In the genomic region with DNA sequence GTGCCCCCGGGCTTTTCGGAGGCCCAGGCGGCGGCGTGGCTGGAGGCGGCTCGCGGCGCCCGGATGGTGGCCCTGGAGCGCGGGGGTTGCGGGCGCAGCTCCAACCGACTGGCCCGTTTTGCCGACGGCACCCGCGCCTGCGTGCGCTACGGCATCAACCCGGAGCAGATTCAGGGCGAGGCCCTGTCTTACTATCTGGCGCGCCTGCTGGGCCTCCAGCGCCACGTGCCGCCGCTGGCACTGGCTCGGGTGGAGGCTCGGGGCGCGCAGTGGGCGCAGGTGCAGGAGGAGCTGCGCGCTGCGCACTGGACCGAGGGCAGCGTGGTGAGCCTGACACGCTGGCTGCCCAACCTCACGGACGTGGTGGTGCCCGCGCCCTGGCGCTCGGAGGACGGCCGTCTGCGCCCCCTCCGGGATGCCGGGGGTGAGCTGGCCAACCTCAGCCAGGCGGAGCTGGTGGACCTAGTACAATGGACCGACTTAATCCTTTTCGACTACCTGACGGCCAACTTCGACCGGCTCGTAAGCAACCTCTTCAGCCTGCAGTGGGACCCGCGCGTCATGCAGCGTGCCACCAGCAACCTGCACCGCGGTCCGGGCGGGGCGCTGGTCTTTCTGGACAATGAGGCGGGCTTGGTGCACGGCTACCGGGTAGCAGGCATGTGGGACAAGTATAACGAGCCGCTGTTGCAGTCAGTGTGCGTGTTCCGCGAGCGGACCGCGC, we compare ENCODE assay signal across 1 cellular context.
TF ChIP-seq lines count a peak whose summit lies in the region.

No MANE protein-coding gene starts in this region.

TF ChIP-seq in WTC11, 78 proteins besides CTCF, POLR2A, EP300 and RAD21 (continued from another document):
- TF ChIP-seq, protein P1, sequence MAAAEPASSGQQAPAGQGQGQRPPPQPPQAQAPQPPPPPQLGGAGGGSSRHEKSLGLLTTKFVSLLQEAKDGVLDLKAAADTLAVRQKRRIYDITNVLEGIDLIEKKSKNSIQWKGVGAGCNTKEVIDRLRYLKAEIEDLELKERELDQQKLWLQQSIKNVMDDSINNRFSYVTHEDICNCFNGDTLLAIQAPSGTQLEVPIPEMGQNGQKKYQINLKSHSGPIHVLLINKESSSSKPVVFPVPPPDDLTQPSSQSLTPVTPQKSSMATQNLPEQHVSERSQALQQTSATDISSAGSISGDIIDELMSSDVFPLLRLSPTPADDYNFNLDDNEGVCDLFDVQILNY (CRISPR knock-in tag; IDR thresholded peaks at IDR 0.05) = peak; percentile 88
- TF ChIP-seq GRHL2 (CRISPR knock-in tag; IDR thresholded peaks at IDR 0.05; ENCODE audit: insufficient replicate concordance, severe bottlenecking) = no peak
- TF ChIP-seq MYBL2 (CRISPR knock-in tag; IDR thresholded peaks at IDR 0.05) = peak; percentile 89
- TF ChIP-seq ZBTB21 (CRISPR knock-in tag; IDR thresholded peaks at IDR 0.05; ENCODE audit: borderline replicate concordance) = no peak
- peak; percentile 86 for TF ChIP-seq SMAD4 (CRISPR knock-in tag; IDR thresholded peaks at IDR 0.05)
- TF ChIP-seq, protein P2, sequence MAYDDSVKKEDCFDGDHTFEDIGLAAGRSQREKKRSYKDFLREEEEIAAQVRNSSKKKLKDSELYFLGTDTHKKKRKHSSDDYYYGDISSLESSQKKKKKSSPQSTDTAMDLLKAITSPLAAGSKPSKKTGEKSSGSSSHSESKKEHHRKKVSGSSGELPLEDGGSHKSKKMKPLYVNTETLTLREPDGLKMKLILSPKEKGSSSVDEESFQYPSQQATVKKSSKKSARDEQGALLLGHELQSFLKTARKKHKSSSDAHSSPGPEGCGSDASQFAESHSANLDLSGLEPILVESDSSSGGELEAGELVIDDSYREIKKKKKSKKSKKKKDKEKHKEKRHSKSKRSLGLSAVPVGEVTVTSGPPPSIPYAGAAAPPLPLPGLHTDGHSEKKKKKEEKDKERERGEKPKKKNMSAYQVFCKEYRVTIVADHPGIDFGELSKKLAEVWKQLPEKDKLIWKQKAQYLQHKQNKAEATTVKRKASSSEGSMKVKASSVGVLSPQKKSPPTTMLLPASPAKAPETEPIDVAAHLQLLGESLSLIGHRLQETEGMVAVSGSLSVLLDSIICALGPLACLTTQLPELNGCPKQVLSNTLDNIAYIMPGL (CRISPR knock-in tag; IDR thresholded peaks at IDR 0.05) = peak; percentile 60; the same call in 1 of the 2 replicates
- TF ChIP-seq, protein P3, sequence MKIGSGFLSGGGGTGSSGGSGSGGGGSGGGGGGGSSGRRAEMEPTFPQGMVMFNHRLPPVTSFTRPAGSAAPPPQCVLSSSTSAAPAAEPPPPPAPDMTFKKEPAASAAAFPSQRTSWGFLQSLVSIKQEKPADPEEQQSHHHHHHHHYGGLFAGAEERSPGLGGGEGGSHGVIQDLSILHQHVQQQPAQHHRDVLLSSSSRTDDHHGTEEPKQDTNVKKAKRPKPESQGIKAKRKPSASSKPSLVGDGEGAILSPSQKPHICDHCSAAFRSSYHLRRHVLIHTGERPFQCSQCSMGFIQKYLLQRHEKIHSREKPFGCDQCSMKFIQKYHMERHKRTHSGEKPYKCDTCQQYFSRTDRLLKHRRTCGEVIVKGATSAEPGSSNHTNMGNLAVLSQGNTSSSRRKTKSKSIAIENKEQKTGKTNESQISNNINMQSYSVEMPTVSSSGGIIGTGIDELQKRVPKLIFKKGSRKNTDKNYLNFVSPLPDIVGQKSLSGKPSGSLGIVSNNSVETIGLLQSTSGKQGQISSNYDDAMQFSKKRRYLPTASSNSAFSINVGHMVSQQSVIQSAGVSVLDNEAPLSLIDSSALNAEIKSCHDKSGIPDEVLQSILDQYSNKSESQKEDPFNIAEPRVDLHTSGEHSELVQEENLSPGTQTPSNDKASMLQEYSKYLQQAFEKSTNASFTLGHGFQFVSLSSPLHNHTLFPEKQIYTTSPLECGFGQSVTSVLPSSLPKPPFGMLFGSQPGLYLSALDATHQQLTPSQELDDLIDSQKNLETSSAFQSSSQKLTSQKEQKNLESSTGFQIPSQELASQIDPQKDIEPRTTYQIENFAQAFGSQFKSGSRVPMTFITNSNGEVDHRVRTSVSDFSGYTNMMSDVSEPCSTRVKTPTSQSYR (CRISPR knock-in tag; IDR thresholded peaks at IDR 0.05) = peak; percentile 83; the same call in 1 of the 2 replicates
- TF ChIP-seq IRF2 (CRISPR knock-in tag; IDR thresholded peaks at IDR 0.05; ENCODE audit: borderline replicate concordance, low read depth) = no peak
- TF ChIP-seq, protein P4, sequence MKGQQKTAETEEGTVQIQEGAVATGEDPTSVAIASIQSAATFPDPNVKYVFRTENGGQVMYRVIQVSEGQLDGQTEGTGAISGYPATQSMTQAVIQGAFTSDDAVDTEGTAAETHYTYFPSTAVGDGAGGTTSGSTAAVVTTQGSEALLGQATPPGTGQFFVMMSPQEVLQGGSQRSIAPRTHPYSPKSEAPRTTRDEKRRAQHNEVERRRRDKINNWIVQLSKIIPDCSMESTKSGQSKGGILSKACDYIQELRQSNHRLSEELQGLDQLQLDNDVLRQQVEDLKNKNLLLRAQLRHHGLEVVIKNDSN (CRISPR knock-in tag; IDR thresholded peaks at IDR 0.05) = peak; percentile 71; the same call in 1 of the 2 replicates
- TF ChIP-seq, protein P5, sequence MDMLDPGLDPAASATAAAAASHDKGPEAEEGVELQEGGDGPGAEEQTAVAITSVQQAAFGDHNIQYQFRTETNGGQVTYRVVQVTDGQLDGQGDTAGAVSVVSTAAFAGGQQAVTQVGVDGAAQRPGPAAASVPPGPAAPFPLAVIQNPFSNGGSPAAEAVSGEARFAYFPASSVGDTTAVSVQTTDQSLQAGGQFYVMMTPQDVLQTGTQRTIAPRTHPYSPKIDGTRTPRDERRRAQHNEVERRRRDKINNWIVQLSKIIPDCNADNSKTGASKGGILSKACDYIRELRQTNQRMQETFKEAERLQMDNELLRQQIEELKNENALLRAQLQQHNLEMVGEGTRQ (CRISPR knock-in tag; IDR thresholded peaks at IDR 0.05) = peak; percentile 64
